Comparison of ENCODE assay signal across 28 cellular contexts in genomic region chr1:209505044-209505443, GRCh38.
DNase-seq lines count a peak whose midpoint lies in the region; FAIRE-seq and TF ChIP-seq lines count a peak whose summit lies in the region.
"Had no signal": no experiment of that assay in that cellular context is flagged by ENCODE, and none has a peak within 500 bp of the region (broad histone marks: within the 10 kb centered on the region; RNA-seq: fewer than 3 reads in every experiment).

No MANE protein-coding gene starts in this region.

- peak overlapping the region; percentile 26 for H3K27ac ChIP-seq in keratinocyte (ENCODE audit: control insufficient read depth, insufficient read depth, low read length)
- H3K27ac ChIP-seq: right atrium auricular region, tibial nerve had no signal

- no peak overlapping the region for H3K9ac ChIP-seq in keratinocyte (ENCODE audit: control insufficient read depth, extremely low read depth, insufficient read depth, low read length)

- H3K9me3 ChIP-seq in keratinocyte (ENCODE audit: control insufficient read depth, low read depth, low read length) = no peaks in the 10 kb centered on the region

- no peaks in the 10 kb centered on the region for H3K9me1 ChIP-seq in keratinocyte (ENCODE audit: control insufficient read depth, extremely low read depth, insufficient read depth, low read length)

- H3K4me2 ChIP-seq in keratinocyte (ENCODE audit: control insufficient read depth, extremely low read depth, insufficient read depth, low read depth, low read length) = no peak overlapping the region
- H3K4me2 ChIP-seq: GM23338 had no signal

- H3K4me3 ChIP-seq in keratinocyte (ENCODE audit: control insufficient read depth in 2 of 3, extremely low read depth in 1 of 3, insufficient read depth in 2 of 3, low read depth in 1 of 3, low read length in 3 of 3) = no peak overlapping the region
- H3K4me3 ChIP-seq: GM23338, right atrium auricular region, tibial nerve had no signal

- no peaks in the 10 kb centered on the region for H3K27me3 ChIP-seq in keratinocyte (ENCODE audit: control insufficient read depth, extremely low read depth, insufficient read depth, low read length)
- H3K27me3 ChIP-seq: right atrium auricular region, tibial nerve had no signal

- DNase-seq in EH (ENCODE audit: low read depth) (peak; percentile 72), HT1080 (ENCODE audit: low read depth) (peak; percentile 92), SW 1271 (lab: John Stamatoyannopoulos, UW) (peak; percentile 8 to 59), keratinocyte (ENCODE audit: low read depth, low spot score) (no peak), germinal center (ENCODE audit: low spot score) (no peak), HUDEP-2 (lab: John Stamatoyannopoulos, UW; ENCODE audit: unreplicated experiment in 76 of 76) (no peak), DMS79 treated with DMSO at 0.1 percent for 48 hours (lab: John Stamatoyannopoulos, UW) (no peak), T-helper 9 cell (no peak)
- DNase-seq: activated CD4-positive, alpha-beta T cell treated with anti-CD3 and anti-CD28 coated beads, Interleukin-2, amount 50 U/mL, for 48 hours; activated CD4-positive, CD25-positive, alpha-beta regulatory T cell; activated effector memory CD4-positive, alpha-beta T cell treated with Interleukin-2 at 50 U/mL for 16 hours; activated naive CD8-positive, alpha-beta T cell treated with anti-CD3 and anti-CD28 coated beads, Interleukin-2, amount 50 U/mL, for 24 hours; CD4-positive, alpha-beta T cell; cortex of kidney; DMS 273 treated with DMSO at 0.1 percent for 48 hours; head of caudate nucleus; Kasumi-1; midbrain; natural killer cell; NCI-H510A; NK-92 treated with Interleukin-12 subunit alpha and Interleukin-12 subunit beta, amount 100 ng/mL, for 24 hours; stimulated activated CD4-positive, alpha-beta T cell treated with anti-CD3 and anti-CD28 coated beads, Interleukin-4, amount 100 ng/mL, for 24 hours; stimulated activated naive CD8-positive, alpha-beta T cell treated with anti-CD3 and anti-CD28 coated beads, Interleukin-15, Interleukin-2, amounts not matched to agents 100 U/mL and 50 U/mL, for 24 hours; T1000 had no signal

- H3K36me3 ChIP-seq in keratinocyte (ENCODE audit: control insufficient read depth in 2 of 2, extremely low read depth in 1 of 2, insufficient read depth in 2 of 2, low read length in 2 of 2) = no peaks in the 10 kb centered on the region
- H3K36me3 ChIP-seq: right atrium auricular region, tibial nerve had no signal

- no peak for TF ChIP-seq CTCF in keratinocyte (optimal IDR thresholded peaks at IDR 0.05 in 1 of 3, IDR thresholded peaks at IDR 0.05 in 1 of 3, conservative IDR thresholded peaks at IDR 0.05 in 1 of 3; ENCODE audit: extremely low read depth in 1 of 3, insufficient read depth in 2 of 3, low read length in 3 of 3)

- H3K4me1 ChIP-seq in keratinocyte (ENCODE audit: control insufficient read depth, extremely low read depth, insufficient read depth, low read length) = peaks cover 9% of the 10 kb centered on the region
- H3K4me1 ChIP-seq: right atrium auricular region, tibial nerve had no signal

- no peaks in the 10 kb centered on the region for H4K20me1 ChIP-seq in keratinocyte (ENCODE audit: control insufficient read depth, extremely low read depth, insufficient read depth, low read length)

- H2AFZ ChIP-seq in keratinocyte (ENCODE audit: control insufficient read depth, low read length) = no peak overlapping the region
- H2AFZ ChIP-seq: GM23338 had no signal

- peak; percentile 85 for FAIRE-seq in keratinocyte (lab: Jason Lieb, UNC)
- FAIRE-seq: GM12892 had no signal

- dilution Hi-C loops in keratinocyte (cut with MboI; ENCODE audit: extremely low pct_ligation_motif_present, low sequenced_read_pairs) = no loop called here

- H3K79me2 ChIP-seq in keratinocyte (ENCODE audit: control insufficient read depth, insufficient read depth, low read length) = no peaks in the 10 kb centered on the region

Comparison
In these comparisons a context has a peak if more than half of its experiments do, and no peak if none do; other contexts are left out.
1. DNase-seq: peak in EH (single experiment), HT1080 (single experiment) and SW 1271 (2 of 2); none in keratinocyte (single experiment), germinal center (single experiment), HUDEP-2 (0 of 76), DMS79 treated with DMSO at 0.1 percent for 48 hours (single experiment) and T-helper 9 cell (single experiment).